ENCODE assay signal across 19 cellular contexts in the genomic region with DNA sequence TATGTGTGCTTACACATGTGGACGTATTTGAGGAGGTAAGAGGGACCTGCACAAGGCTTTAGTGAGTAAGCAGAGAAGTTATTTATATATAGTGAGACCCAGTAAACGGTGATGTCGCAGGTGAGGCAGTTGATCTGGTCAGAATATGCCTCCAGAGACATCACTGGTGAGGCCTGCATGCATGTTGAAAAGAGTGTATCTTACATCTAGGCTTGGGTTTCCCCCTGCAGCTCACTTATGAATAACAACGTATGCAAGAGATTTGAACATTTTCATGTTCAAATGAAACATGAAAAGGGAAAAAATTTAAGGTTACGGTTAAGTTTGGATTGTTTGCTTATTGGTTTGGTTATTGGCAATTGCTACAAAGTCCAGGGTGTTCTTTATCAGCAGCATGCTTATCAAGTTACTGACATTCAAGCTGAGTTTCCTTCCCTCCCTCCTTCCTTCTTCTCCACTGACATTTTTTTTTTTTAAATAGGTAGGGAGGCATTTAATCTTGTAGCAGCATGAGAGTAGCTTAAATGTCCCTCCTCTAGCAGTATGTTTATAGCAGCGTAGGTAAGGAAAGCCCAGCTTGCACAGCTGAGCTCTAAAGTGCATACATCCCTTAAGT.
A peak's percentile ranks its signal among the peaks of the same experiment; 100 is the strongest.
DNase-seq lines count a peak whose midpoint lies in the region; ATAC-seq and TF ChIP-seq lines count a peak whose summit lies in the region.
"Had no signal": no experiment of that assay in that cellular context is flagged by ENCODE, and none has a peak within 500 bp of the region (broad histone marks: within the 10 kb centered on the region; RNA-seq: fewer than 3 reads in every experiment).

No MANE protein-coding gene starts in this region.

- no peak overlapping the region for H3K4ac ChIP-seq in IMR-90 (ENCODE audit: low read depth, low read length)

- no peak overlapping the region for H2BK15ac ChIP-seq in IMR-90 (ENCODE audit: low read depth, low read length)

- H3K9ac ChIP-seq in IMR-90 (ENCODE audit: low read depth, low read length) = no peak overlapping the region

- H3K4me2 ChIP-seq in IMR-90 (ENCODE audit: low read depth, low read length) = no peak overlapping the region

- peaks cover 40% of the 10 kb centered on the region for H3K4me1 ChIP-seq in BE2C
- H3K4me1 ChIP-seq in IMR-90 (ENCODE audit: control insufficient read depth, insufficient read depth, low read length) = peaks cover 21% of the 10 kb centered on the region

- H3K36me3 ChIP-seq in BE2C (no peaks in the 10 kb centered on the region), IMR-90 (ENCODE audit: control insufficient read depth, insufficient read depth, low read length) (no peaks in the 10 kb centered on the region)
- H3K36me3 ChIP-seq: spleen, suprapubic skin had no signal

- peaks cover 44 to 89% of the 10 kb centered on the region in 2 experiments for H3K79me1 ChIP-seq in IMR-90 (ENCODE audit: low read depth in 1 of 2, low read length in 2 of 2)

- no peak for TF ChIP-seq POLR2A in IMR-90 (IDR thresholded peaks at IDR 0.05; ENCODE audit: low read depth, low read length)

- in situ Hi-C loops in IMR-90 (cut with MboI; ENCODE audit: low sequenced_read_pairs) = no loop called here

- no peak overlapping the region for H2BK120ac ChIP-seq in IMR-90 (ENCODE audit: low read depth, low read length)

- H4K5ac ChIP-seq in IMR-90 (ENCODE audit: low read depth, low read length) = no peak overlapping the region

- intact Hi-C loops in IMR-90 (cut with micrococcal nuclease) (loop anchor here (10.0 kb wide), 1 partner anchor 327 kb away; no protein-coding TSS in a partner anchor), left colon (cut with DNase I, micrococcal nuclease) (loop anchor here in 1 of 2 donors (10.0 kb wide), 3 partner anchors 117 to 247 kb away; no protein-coding TSS in a partner anchor)

- peaks cover 27% of the 10 kb centered on the region for H3K9me1 ChIP-seq in IMR-90 (ENCODE audit: insufficient read depth, low read length)

- H3K27ac ChIP-seq in IMR-90 (ENCODE audit: insufficient read depth, low read length) = no peak overlapping the region
- H3K27ac ChIP-seq: spleen, suprapubic skin had no signal

- 100% methylated on average over 1 of the region's 6 CpGs; no CpG with 5 or more reads in 1 of the 2 experiments for WGBS in IMR-90 (ENCODE audit: extremely low coverage in 2 of 2, insufficient read length in 1 of 2), 2 experiments

- no peak overlapping the region for H3K23ac ChIP-seq in IMR-90 (ENCODE audit: low read depth, low read length)

- POLR2A ChIA-PET in IMR-90 (lab: Charles Lee; ENCODE audit: unreplicated experiment) = no interaction called here

- TF ChIP-seq CTCF in BE2C (IDR thresholded peaks at IDR 0.05; ENCODE audit: low read depth, low read length) = peak; percentile 8; the same call in 1 of the 2 replicates
- 0 out of 2 replicates have a peak, but pooled peaks have one; percentile 11 for TF ChIP-seq CTCF in IMR-90 (conservative IDR thresholded peaks at IDR 0.05; ENCODE audit: low read depth, low read length)

- ATAC-seq in IMR-90 (ENCODE audit: low read depth) = no peak; the same call in 1 of the 2 replicates
- peak; percentile 65 for ATAC-seq in left colon
- no peak for ATAC-seq in HG02571 (IDR thresholded peaks at IDR 0.05; ENCODE audit: unreplicated experiment)
- ATAC-seq in GM19035 (IDR thresholded peaks at IDR 0.05; ENCODE audit: unreplicated experiment) = no peak
- ATAC-seq in HG02981 (IDR thresholded peaks at IDR 0.05; ENCODE audit: unreplicated experiment) = no peak
- ATAC-seq: activated CD8-positive, alpha-beta T cell treated with anti-CD3 and anti-CD28 coated beads, Interleukin-2, amount 10 ng/mL, durations not matched to agents 7 days and 5 days; left lobe of liver had no signal

- no peak overlapping the region for H2AK5ac ChIP-seq in IMR-90 (ENCODE audit: low read depth, low read length)

- H4K91ac ChIP-seq in IMR-90 (ENCODE audit: insufficient read depth, low read depth, low read length) = no peak overlapping the region

- no peak overlapping the region for H2BK5ac ChIP-seq in IMR-90 (ENCODE audit: low read depth, low read length, poor library complexity, severe bottlenecking)

- H2AFZ ChIP-seq in IMR-90 (replicated peaks; ENCODE audit: low read length, poor library complexity) = no peak overlapping the region

- CTCF ChIA-PET in IMR-90 (lab: Yijun Ruan, JAX) = interaction anchor here (0.7 kb wide), 1 partner anchor 245 kb away, joined by 6 read pairs; no protein-coding TSS in a partner anchor

- no peak overlapping the region for H3K4me3 ChIP-seq in BE2C (ENCODE audit: low read depth, low read length)
- H3K4me3 ChIP-seq in IMR-90 (ENCODE audit: insufficient read depth, low read depth, low read length) = no peak overlapping the region
- H3K4me3 ChIP-seq: spleen, suprapubic skin had no signal

- no TSS peak for BruUV-seq in IMR-90 (replicated peaks; lab: Mats Ljungman, UMichigan)

- dilution Hi-C loops in IMR-90 (cut with HindIII; ENCODE audit: low sequenced_read_pairs, unreplicated experiment) = no loop called here

- TF ChIP-seq RAD21 in IMR-90 (IDR thresholded peaks at IDR 0.05; ENCODE audit: low read length) = peak; percentile 22; the same call in 1 of the 2 replicates

- no peak overlapping the region for H2BK20ac ChIP-seq in IMR-90 (ENCODE audit: low read depth, low read length)

- H3K9me3 ChIP-seq in BE2C (peaks cover 2% of the 10 kb centered on the region; the same call in 1 of the 2 replicates), IMR-90 (ENCODE audit: control insufficient read depth, insufficient read depth, low read length) (no peaks in the 10 kb centered on the region)
- H3K9me3 ChIP-seq: spleen, suprapubic skin had no signal

- peaks cover 80% of the 10 kb centered on the region for H4K20me1 ChIP-seq in IMR-90 (ENCODE audit: insufficient read depth, low read length)

- no peak overlapping the region for H3K18ac ChIP-seq in IMR-90 (ENCODE audit: low read depth, low read length)

- H3K14ac ChIP-seq in IMR-90 (replicated peaks; ENCODE audit: low read depth, low read length) = no peak overlapping the region

- no peak overlapping the region for H3K56ac ChIP-seq in IMR-90 (ENCODE audit: extremely low read depth, insufficient read depth, low read length)

- no peak overlapping the region; a peak in 1 of 4 replicates for H4K8ac ChIP-seq in IMR-90 (ENCODE audit: low read depth in 2 of 2, low read length in 2 of 2)

- H2AK9ac ChIP-seq in IMR-90 (replicated peaks; ENCODE audit: low read depth, low read length, poor library complexity) = no peak overlapping the region

- DNase-seq in BE2C = no peak
- peak; percentile 39 for DNase-seq in IMR-90
- peak; percentile 37 for DNase-seq in amniotic epithelial cell (ENCODE audit: low read depth)
- DNase-seq in left colon = no peak
- no peak for DNase-seq in Kasumi-1 (lab: John Stamatoyannopoulos, UW)
- DNase-seq: activated CD8-positive, alpha-beta T cell treated with anti-CD3 and anti-CD28 coated beads, Interleukin-2, amount 10 ng/mL, durations not matched to agents 7 days and 5 days; activated T-cell treated with anti-CD3 and anti-CD28 coated beads, Interleukin-2, amount 50 U/mL, for 48 hours; CD8-positive, alpha-beta memory T cell; DND-41; KG1; NCI-H1092; NCI-H2081; NCI-H510A; spleen had no signal

- H3K27me3 ChIP-seq in BE2C = no peaks in the 10 kb centered on the region
- H3K27me3 ChIP-seq in IMR-90 (ENCODE audit: control insufficient read depth, insufficient read depth, low read length) = no peaks in the 10 kb centered on the region
- H3K27me3 ChIP-seq: spleen, suprapubic skin had no signal

TF ChIP-seq in IMR-90, 13 proteins besides CTCF, POLR2A, EP300 and RAD21:
- TF ChIP-seq CHD1 (IDR thresholded peaks at IDR 0.05; ENCODE audit: low read depth, low read length) (no peak), MAZ (IDR thresholded peaks at IDR 0.05; ENCODE audit: borderline replicate concordance, low read depth, low read length) (no peak), FOS (IDR thresholded peaks at IDR 0.05; ENCODE audit: low read depth, low read length) (no peak), NFE2L2 (IDR thresholded peaks at IDR 0.05; ENCODE audit: low read depth, low read length) (no peak)
TF ChIP-seq in IMR-90: peak in this region for 0.

Comparison
In these comparisons a context has a peak if more than half of its experiments do, and no peak if none do; other contexts are left out.
1. DNase-seq: peak in IMR-90 (single experiment) and amniotic epithelial cell (single experiment); none in BE2C (single experiment), left colon (0 of 2) and Kasumi-1 (0 of 2).